2 cellular contexts compared by ENCODE assay signal in genomic region chr1:164759945-164760584, GRCh38.
TF ChIP-seq lines count a peak whose summit lies in the region.

No MANE protein-coding gene starts in this region.

TF ChIP-seq in IMR-90, 13 proteins besides CTCF, POLR2A, EP300 and RAD21:
- no peak for TF ChIP-seq NFE2L2 (IDR thresholded peaks at IDR 0.05; ENCODE audit: low read depth, low read length)

TF ChIP-seq in H1, 55 proteins besides CTCF, POLR2A, EP300 and RAD21:
- TF ChIP-seq RFX5 (IDR thresholded peaks at IDR 0.05; ENCODE audit: borderline replicate concordance, low read depth, low read length) = no peak
- TF ChIP-seq SAP30 (IDR thresholded peaks at IDR 0.05; ENCODE audit: insufficient read depth, insufficient replicate concordance, low read length) = no peak
- TF ChIP-seq SUZ12 (IDR thresholded peaks at IDR 0.05; ENCODE audit: low read length) = no peak
- TF ChIP-seq NRF1 (IDR thresholded peaks at IDR 0.05; ENCODE audit: low read depth, low read length) = no peak
- TF ChIP-seq NANOG (IDR thresholded peaks at IDR 0.05; ENCODE audit: insufficient read depth, low read depth, low read length, poor library complexity, severe bottlenecking) = no peak
- no peak for TF ChIP-seq TEAD4 (IDR thresholded peaks at IDR 0.05; ENCODE audit: low read depth, low read length)
- no peak for TF ChIP-seq JUN (IDR thresholded peaks at IDR 0.05; ENCODE audit: low read depth, low read length)
- no peak for TF ChIP-seq TCF12 (IDR thresholded peaks at IDR 0.05; ENCODE audit: low read depth, low read length)
- TF ChIP-seq RBBP5 (IDR thresholded peaks at IDR 0.05; ENCODE audit: borderline replicate concordance, low read depth, low read length) = no peak
- TF ChIP-seq ZNF274 (IDR thresholded peaks at IDR 0.05; ENCODE audit: borderline replicate concordance, extremely low read depth, low read length) = no peak
- no peak for TF ChIP-seq MAFK (IDR thresholded peaks at IDR 0.05; ENCODE audit: low read depth, low read length)
- no peak for TF ChIP-seq POU5F1 (IDR thresholded peaks at IDR 0.05; ENCODE audit: low read depth, low read length)
